26 cellular contexts compared by ENCODE assay signal in the genomic region with DNA sequence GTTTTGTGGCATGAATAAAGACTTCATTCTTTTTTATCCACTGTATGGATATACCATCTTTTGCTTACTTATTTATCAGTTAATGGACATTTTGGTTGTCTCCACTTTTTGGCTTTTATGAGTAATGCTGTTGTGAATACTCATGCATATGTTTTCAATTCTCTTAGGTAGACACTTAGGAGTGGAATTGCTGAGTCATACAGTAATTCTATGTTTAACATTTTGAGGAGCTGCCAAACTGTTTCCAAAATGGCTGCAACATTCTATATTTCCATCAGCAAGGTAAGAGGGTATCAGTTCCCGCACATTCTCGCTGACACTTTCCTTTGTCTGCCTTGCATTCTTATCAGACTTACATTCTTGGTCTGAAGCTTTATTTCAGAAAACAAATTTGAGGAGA.
DNase-seq lines count a peak whose midpoint lies in the region; ATAC-seq, FAIRE-seq and TF ChIP-seq lines count a peak whose summit lies in the region.
"Had no signal": no experiment of that assay in that cellular context is flagged by ENCODE, and none has a peak within 500 bp of the region (broad histone marks: within the 10 kb centered on the region; RNA-seq: fewer than 3 reads in every experiment).

No MANE protein-coding gene starts in this region.

- H3F3A ChIP-seq in GM23338 (replicated peaks; ENCODE audit: low read depth) (no peaks in the 10 kb centered on the region), neural progenitor cell (ENCODE audit: low read depth) (no peaks in the 10 kb centered on the region)

- 0 out of 2 replicates have a peak overlapping the region, but pooled peaks have one; percentile 38 for H2AFZ ChIP-seq in GM23338
- no peak overlapping the region for H2AFZ ChIP-seq in GM12878 (ENCODE audit: control insufficient read depth, low read depth, low read length)
- H2AFZ ChIP-seq in neural progenitor cell (replicated peaks): no peak overlapping the region

- TF ChIP-seq POLR2A in GM12878 (IDR thresholded peaks at IDR 0.05; ENCODE audit: low read depth, low read length): no peak

- CTCF ChIA-PET in GM12878 (lab: Yijun Ruan, JAX): no interaction called here

- H3K4me2 ChIP-seq in GM23338 (no peak overlapping the region), GM12878 (ENCODE audit: control insufficient read depth, insufficient read depth) (no peak overlapping the region), neural progenitor cell (no peak overlapping the region)

- H3K9ac ChIP-seq in GM12878 (ENCODE audit: control insufficient read depth, insufficient read depth, low read length) (no peak overlapping the region), neural progenitor cell (no peak overlapping the region)

- no peak for ATAC-seq in GM23338
- ATAC-seq in GM12878: no peak
- ATAC-seq in right cardiac atrium: no peak
- ATAC-seq: gastroesophageal sphincter had no signal

- SMC1A ChIA-PET in GM12878 (lab: Charles Lee; ENCODE audit: uncharacterized antibody, unreplicated experiment): no interaction called here

- no TSS peak for BruUV-seq in GM12878 (replicated peaks; lab: Mats Ljungman, UMichigan)

- H4K20me1 ChIP-seq in GM23338 (replicated peaks; ENCODE audit: insufficient read depth) (no peaks in the 10 kb centered on the region), GM12878 (ENCODE audit: control insufficient read depth, insufficient read depth) (no peaks in the 10 kb centered on the region; the same call in 1 of the 2 replicates), neural progenitor cell (ENCODE audit: low read depth) (no peaks in the 10 kb centered on the region)

- TF ChIP-seq CTCF in GM23338 (conservative IDR thresholded peaks at IDR 0.05; ENCODE audit: low read depth in 2 of 2) (no peak), GM12878 (IDR thresholded peaks at IDR 0.05 in 2 of 3, conservative IDR thresholded peaks at IDR 0.05 in 1 of 3; ENCODE audit: control insufficient read depth in 2 of 3, extremely low read depth in 1 of 3, insufficient read depth in 1 of 3, low read depth in 3 of 3, low read length in 3 of 3) (no peak), foreskin fibroblast (IDR thresholded peaks at IDR 0.05; ENCODE audit: low read depth, low read length) (no peak), neural progenitor cell (IDR thresholded peaks at IDR 0.05) (no peak)

- H3K9me3 ChIP-seq in GM12878 (replicated peaks; ENCODE audit: control insufficient read depth, insufficient read depth, low read length) (no peaks in the 10 kb centered on the region), neural progenitor cell (ENCODE audit: low read depth) (no peaks in the 10 kb centered on the region), right cardiac atrium (ENCODE audit: control insufficient read depth, low read length) (no peaks in the 10 kb centered on the region)
- H3K9me3 ChIP-seq: adrenal gland, gastroesophageal sphincter had no signal

- H3K36me3 Mint-ChIP-seq in GM23338 (ENCODE audit: low read depth) (no peaks in the 10 kb centered on the region), neural progenitor cell (no peaks in the 10 kb centered on the region)

- RAD21 ChIA-PET in GM12878 (lab: Charles Lee; ENCODE audit: unreplicated experiment): no interaction called here

- H3K27me3 ChIP-seq in GM23338 (ENCODE audit: insufficient read depth) (no peaks in the 10 kb centered on the region), GM12878 (replicated peaks in 1 of 2; ENCODE audit: control insufficient read depth in 2 of 2, insufficient read depth in 2 of 2, low read length in 1 of 2) (no peaks in the 10 kb centered on the region; a peak in 1 of 4 replicates), neural progenitor cell (no peaks in the 10 kb centered on the region), right cardiac atrium (ENCODE audit: control insufficient read depth, insufficient read depth) (peaks cover 2% of the 10 kb centered on the region)
- H3K27me3 ChIP-seq: adrenal gland, cardiac muscle cell, gastroesophageal sphincter, tibial artery had no signal

- intact Hi-C loops in GM12878 (cut with micrococcal nuclease; ENCODE audit: unreplicated experiment): no loop called here
- intact Hi-C loops in right cardiac atrium (cut with DNase I): no loop called here

- no peaks in the 10 kb centered on the region for H3K27me3 Mint-ChIP-seq in GM23338 (ENCODE audit: insufficient read depth, low read depth, poor library complexity)
- H3K27me3 Mint-ChIP-seq in neural progenitor cell (ENCODE audit: insufficient read depth, low read depth): peaks cover 3% of the 10 kb centered on the region
- H3K27me3 Mint-ChIP-seq: dendritic cell treated with granulocyte-macrophage colony-stimulating factor and Interleukin-4, amounts not matched to agents 40 ng/mL and 50 ng/mL, for 4 days; stimulated activated naive CD8-positive, alpha-beta T cell treated with anti-CD3 and anti-CD28 coated beads, Interleukin-15, Interleukin-2, amounts not matched to agents 100 ng/mL and 50 ng/mL, for 24 hours had no signal

- H3K4me1 Mint-ChIP-seq in GM23338: peaks cover 18% of the 10 kb centered on the region
- H3K4me1 Mint-ChIP-seq in neural progenitor cell: peaks cover 19% of the 10 kb centered on the region

- no peaks in the 10 kb centered on the region; the same call in 1 of the 2 replicates for H3K9me2 ChIP-seq in GM23338 (ENCODE audit: insufficient read depth)

- WGBS in GM12878 (ENCODE audit: insufficient coverage, insufficient replicate concordance, low lambda C conversion rate, missing lambda C conversion rate): 47% methylated on average over 2 of the region's 2 CpGs
- WGBS in right cardiac atrium: 83% methylated on average over 2 of the region's 2 CpGs

- H3K4me1 ChIP-seq in GM23338 (ENCODE audit: insufficient read depth): peaks cover 6% of the 10 kb centered on the region; the same call in 1 of the 2 replicates
- no peaks in the 10 kb centered on the region for H3K4me1 ChIP-seq in GM12878 (ENCODE audit: control insufficient read depth, insufficient read depth, low read length)
- peaks cover 10% of the 10 kb centered on the region for H3K4me1 ChIP-seq in neural progenitor cell
- H3K4me1 ChIP-seq in right cardiac atrium (ENCODE audit: control insufficient read depth, insufficient read depth, low read length): no peaks in the 10 kb centered on the region
- H3K4me1 ChIP-seq: adrenal gland, gastroesophageal sphincter, tibial artery had no signal

- no peak overlapping the region for H3K27ac ChIP-seq in GM23338 (ENCODE audit: low read depth)
- H3K27ac ChIP-seq in GM12878 (ENCODE audit: control insufficient read depth, insufficient read depth): no peak overlapping the region
- H3K27ac ChIP-seq in neural progenitor cell: no peak overlapping the region
- no peak overlapping the region for H3K27ac ChIP-seq in right cardiac atrium (ENCODE audit: low read length)
- H3K27ac ChIP-seq: adrenal gland, cardiac muscle cell, gastroesophageal sphincter, HL-60, tibial artery had no signal

- POLR2A ChIA-PET in GM12878 (lab: Charles Lee): no interaction called here

- no peak overlapping the region for H3K4me3 ChIP-seq in GM23338
- H3K4me3 ChIP-seq in GM12878: no peak overlapping the region
- H3K4me3 ChIP-seq in foreskin fibroblast (ENCODE audit: low read depth in 1 of 2, low read length in 2 of 2): no peak overlapping the region
- no peak overlapping the region for H3K4me3 ChIP-seq in neural progenitor cell
- H3K4me3 ChIP-seq in right cardiac atrium (ENCODE audit: low read length): no peak overlapping the region
- H3K4me3 ChIP-seq: adrenal gland, cardiac muscle cell, gastroesophageal sphincter, tibial artery had no signal

- H3K9me3 Mint-ChIP-seq in GM23338 (no peaks in the 10 kb centered on the region), neural progenitor cell (no peaks in the 10 kb centered on the region)
- H3K9me3 Mint-ChIP-seq: dendritic cell treated with granulocyte-macrophage colony-stimulating factor and Interleukin-4, amounts not matched to agents 40 ng/mL and 50 ng/mL, for 4 days had no signal

- H3K36me3 ChIP-seq in GM23338 (ENCODE audit: insufficient read depth) (no peaks in the 10 kb centered on the region), GM12878 (ENCODE audit: control insufficient read depth in 2 of 2, insufficient read depth in 2 of 2, low read length in 1 of 2) (no peaks in the 10 kb centered on the region), neural progenitor cell (no peaks in the 10 kb centered on the region)
- H3K36me3 ChIP-seq: adrenal gland, cardiac muscle cell, gastroesophageal sphincter, tibial artery had no signal

- H3K79me2 ChIP-seq in GM23338 (replicated peaks; ENCODE audit: insufficient read depth) (no peaks in the 10 kb centered on the region), GM12878 (ENCODE audit: control insufficient read depth, insufficient read depth, low read length) (no peaks in the 10 kb centered on the region), neural progenitor cell (ENCODE audit: low read depth) (no peaks in the 10 kb centered on the region)

- DNase-seq in GM23338 (ENCODE audit: low spot score): no peak
- peak; percentile 20 for DNase-seq in NCI-H226
- no peak for DNase-seq in GM12878 (ENCODE audit: low read depth, low spot score)
- DNase-seq in foreskin fibroblast: peak; percentile 41 to 74
- DNase-seq in neural progenitor cell (ENCODE audit: low spot score): no peak
- no peak for DNase-seq in hepatic stellate cell (ENCODE audit: low spot score)
- no peak for DNase-seq in right cardiac atrium
- DNase-seq: activated CD4-positive, alpha-beta T cell treated with anti-CD3 and anti-CD28 coated beads, Interleukin-2, amount 50 U/mL, for 48 hours; activated CD4-positive, CD25-positive, alpha-beta regulatory T cell; activated gamma-delta T cell; adrenal gland; AML-193; kidney; NCI-H1436; NCI-H2107; NK-92 treated with Interleukin-12 subunit alpha and Interleukin-12 subunit beta, amount 100 ng/mL, for 24 hours; nucleus accumbens; stimulated activated CD4-positive, alpha-beta T cell treated with anti-CD3 and anti-CD28 coated beads, Interleukin-12 subunit alpha, Interleukin-12 subunit beta, amount 100 ng/mL, for 4 hours; T1000; tibial artery had no signal

- no peak for TF ChIP-seq RAD21 in GM12878 (IDR thresholded peaks at IDR 0.05; ENCODE audit: insufficient read depth, low read depth, low read length)

- in situ Hi-C loops in GM12878 (cut with MboI): no loop called here

- no peak for TF ChIP-seq EP300 in GM12878 (IDR thresholded peaks at IDR 0.05; ENCODE audit: borderline replicate concordance in 1 of 2, control insufficient read depth in 1 of 2, low read depth in 2 of 2, low read length in 2 of 2)

- H3K4me3 Mint-ChIP-seq in GM23338: no peak overlapping the region
- no peak overlapping the region for H3K4me3 Mint-ChIP-seq in neural progenitor cell
- H3K4me3 Mint-ChIP-seq: dendritic cell treated with granulocyte-macrophage colony-stimulating factor and Interleukin-4, amounts not matched to agents 40 ng/mL and 50 ng/mL, for 4 days; stimulated activated naive CD8-positive, alpha-beta T cell treated with anti-CD3 and anti-CD28 coated beads, Interleukin-15, Interleukin-2, amounts not matched to agents 100 ng/mL and 50 ng/mL, for 24 hours had no signal

- H3K27ac Mint-ChIP-seq in GM23338 (no peak overlapping the region), neural progenitor cell (no peak overlapping the region)
- H3K27ac Mint-ChIP-seq: dendritic cell treated with granulocyte-macrophage colony-stimulating factor and Interleukin-4, amounts not matched to agents 40 ng/mL and 50 ng/mL, for 4 days; stimulated activated naive CD8-positive, alpha-beta T cell treated with anti-CD3 and anti-CD28 coated beads, Interleukin-15, Interleukin-2, amounts not matched to agents 100 ng/mL and 50 ng/mL, for 24 hours had no signal

- FAIRE-seq in GM12878 (lab: Jason Lieb, UNC): peak; percentile 18
- FAIRE-seq: GM12892, kidney had no signal

Comparison
In these comparisons a context has a peak if more than half of its experiments do, and no peak if none do; other contexts are left out.
1. DNase-seq: peak in NCI-H226 (single experiment) and foreskin fibroblast (2 of 2); none in GM23338 (single experiment), GM12878 (single experiment), neural progenitor cell (single experiment), hepatic stellate cell (single experiment) and right cardiac atrium (0 of 3).